Comparison of ENCODE assay signal across 8 cellular contexts in the genomic region with DNA sequence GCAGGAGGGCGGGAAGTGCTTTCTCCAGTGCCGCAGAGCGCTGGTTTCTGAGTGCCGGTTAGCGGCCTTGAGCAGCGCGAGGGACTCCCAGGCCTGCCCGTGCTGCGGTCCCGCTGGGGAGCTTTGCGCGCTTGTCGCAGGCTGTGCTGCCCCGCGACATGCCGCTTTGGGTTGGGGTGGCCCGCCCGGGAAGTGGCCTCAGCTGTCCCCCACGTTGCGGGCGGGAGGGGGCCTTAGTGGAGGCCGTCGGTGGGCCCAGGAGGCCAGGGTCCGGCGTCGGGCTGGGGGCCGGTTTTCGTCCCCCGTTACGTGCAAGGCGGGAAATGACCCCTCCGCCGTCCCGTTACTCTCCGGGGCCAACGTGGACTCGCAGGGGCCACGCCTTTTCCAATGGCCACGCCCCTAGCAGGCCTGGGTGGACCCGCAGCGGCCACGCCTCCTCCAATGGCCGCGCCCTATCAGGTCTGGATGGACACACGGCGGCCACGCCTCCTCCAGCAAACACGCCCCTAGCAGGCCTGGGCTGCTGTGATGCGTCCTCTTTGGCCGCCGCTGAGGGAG. TPM values are rescaled to one million over a fixed set of nuclear protein-coding genes. Genes with fewer than 3 reads are reported as not detected.
A peak's percentile ranks its signal among the peaks of the same experiment; 100 is the strongest.
DNase-seq lines count a peak whose midpoint lies in the region; ATAC-seq lines count a peak whose summit lies in the region.

No MANE protein-coding gene starts in this region.

- peaks cover 35 to 58% of the 10 kb centered on the region in 2 donors for H3K4me1 Mint-ChIP-seq in immature natural killer cell

- DNase-seq in 8988T: peak; percentile 79
- peak; percentile 85 for DNase-seq in NCI-H2196 treated with DMSO at 0.1 percent for 48 hours (lab: John Stamatoyannopoulos, UW; ENCODE audit: unreplicated experiment)
- DNase-seq in activated CD4-positive, CD25-positive, alpha-beta regulatory T cell (lab: John Stamatoyannopoulos, UW): peak; percentile 62 to 78 (median 67)
- DNase-seq in central memory CD4-positive, alpha-beta T cell: peak; percentile 63
- peak; percentile 92 to 94 (median 93) for DNase-seq in immature natural killer cell
- peak; percentile 89 for DNase-seq in smooth muscle cell of the brain vasculature (ENCODE audit: low read depth, low spot score)

- H3K27me3 Mint-ChIP-seq in immature natural killer cell (ENCODE audit: low read depth in 3 of 3): peaks cover 5 to 23% (median 9%) of the 10 kb centered on the region in 3 donors

- H3K27ac Mint-ChIP-seq in immature natural killer cell: peak overlapping the region; percentile 89 to 98 (median 95)

- H3K9me3 Mint-ChIP-seq in immature natural killer cell: peaks cover 3 to 8% (median 5%) of the 10 kb centered on the region in 6 donors

- peaks cover 4 to 9% (median 4%) of the 10 kb centered on the region in 3 donors for H3K36me3 Mint-ChIP-seq in immature natural killer cell

- ATAC-seq in GM18511 (IDR thresholded peaks at IDR 0.05; ENCODE audit: unreplicated experiment) (peak; percentile 57), HG03039 (IDR thresholded peaks at IDR 0.05; ENCODE audit: unreplicated experiment) (peak; percentile 43)

- H3K4me3 Mint-ChIP-seq in immature natural killer cell: peak overlapping the region; percentile 87 to 98 (median 95)

RNA-seq across cellular contexts. Expression of gene C1orf174, which starts 1.0 kb away (rescaled TPM):
- 10 to 100 TPM; 27.1 to 54.2 (median 34.0) TPM for polyA plus RNA-seq in immature natural killer cell

RNA-seq across cellular contexts. Expression of gene DFFB, which starts 43.8 kb away (rescaled TPM):
- polyA plus RNA-seq in immature natural killer cell: 10 to 100 TPM in 2 of 3 donors, 1 to 10 TPM in 1; 8.3 to 25.6 (median 11.9) TPM

RNA-seq across cellular contexts. Expression of gene CEP104, which starts 44.0 kb away (rescaled TPM):
- 10 to 100 TPM in 2 of 3 donors, 1 to 10 TPM in 1; 2.5 to 32.7 (median 18.2) TPM for polyA plus RNA-seq in immature natural killer cell

Comparison
In these comparisons a context has a peak if more than half of its experiments do, and no peak if none do; other contexts are left out.
1. Peak in every context shown above with its lines: DNase-seq and ATAC-seq.